ENCODE assay signal across 10 cellular contexts in genomic region chr11:58574851-58575250, GRCh38. TPM values are rescaled to one million over a fixed set of nuclear protein-coding genes. Genes with fewer than 3 reads are reported as not detected.
DNase-seq lines count a peak whose midpoint lies in the region; ATAC-seq and TF ChIP-seq lines count a peak whose summit lies in the region.
"Had no signal": no experiment of that assay in that cellular context is flagged by ENCODE, and none has a peak within 500 bp of the region (broad histone marks: within the 10 kb centered on the region; RNA-seq: fewer than 3 reads in every experiment).

No MANE protein-coding gene starts in this region.

- H3K27me3 ChIP-seq in heart left ventricle (no peaks in the 10 kb centered on the region), right cardiac atrium (ENCODE audit: control insufficient read depth, insufficient read depth) (no peaks in the 10 kb centered on the region), layer of hippocampus (ENCODE audit: control insufficient read depth, insufficient read depth, low read length) (no peaks in the 10 kb centered on the region)

- H3K27ac ChIP-seq in heart left ventricle (peak overlapping the region in 7 of 12 donors; percentile 7 to 100 (median 26)), right cardiac atrium (ENCODE audit: low read length) (no peak overlapping the region), layer of hippocampus (ENCODE audit: low read depth, low read length) (peak overlapping the region; percentile 66), urinary bladder (ENCODE audit: low read depth) (peak overlapping the region; percentile 64)

- H3K4me3 ChIP-seq in heart left ventricle (peak overlapping the region in 6 of 12 donors; percentile 0 to 56 (median 16)), right cardiac atrium (ENCODE audit: low read length) (no peak overlapping the region), urinary bladder (ENCODE audit: low read depth, low read length) (peak overlapping the region; percentile 12)

- TF ChIP-seq CTCF in heart left ventricle (IDR thresholded peaks at IDR 0.05) = no peak

- H3K27me3 Mint-ChIP-seq in activated naive CD8-positive, alpha-beta T cell treated with anti-CD3 and anti-CD28 coated beads, Interleukin-2, amount 50 U/mL, for 24 hours = peaks cover 3% of the 10 kb centered on the region

- no peak for DNase-seq in heart left ventricle
- DNase-seq in right cardiac atrium = no peak
- DNase-seq in activated naive CD8-positive, alpha-beta T cell treated with anti-CD3 and anti-CD28 coated beads, Interleukin-2, amount 50 U/mL, for 24 hours = no peak
- no peak for DNase-seq in GM19238 (ENCODE audit: insufficient read length, low spot score)
- no peak for DNase-seq in putamen (ENCODE audit: low spot score)
- DNase-seq in MV-4-11 (lab: John Stamatoyannopoulos, UW) = no peak
- DNase-seq: activated gamma-delta T cell, NCI-H2171 had no signal

- H3K36me3 Mint-ChIP-seq in activated naive CD8-positive, alpha-beta T cell treated with anti-CD3 and anti-CD28 coated beads, Interleukin-2, amount 50 U/mL, for 24 hours (ENCODE audit: low read depth) = peaks cover 50% of the 10 kb centered on the region

- H3K27ac Mint-ChIP-seq in activated naive CD8-positive, alpha-beta T cell treated with anti-CD3 and anti-CD28 coated beads, Interleukin-2, amount 50 U/mL, for 24 hours = peak overlapping the region; percentile 100

- peak overlapping the region; percentile 90 for H3K4me3 Mint-ChIP-seq in activated naive CD8-positive, alpha-beta T cell treated with anti-CD3 and anti-CD28 coated beads, Interleukin-2, amount 50 U/mL, for 24 hours

- no peaks in the 10 kb centered on the region for H3K9me3 Mint-ChIP-seq in activated naive CD8-positive, alpha-beta T cell treated with anti-CD3 and anti-CD28 coated beads, Interleukin-2, amount 50 U/mL, for 24 hours

- intact Hi-C loops in heart left ventricle (cut with DNase I) (loop anchor here in 9 of 10 donors (5.0 to 10.0 kb wide), 10 partner anchors 42 to 1250 kb away; partner anchors contain the start of genes CNTF (in 1 of the 9), FAM111A (in 1 of the 9), MED19 (in 1 of the 9) and TMX2 (in 1 of the 9)), right cardiac atrium (cut with DNase I) (loop anchor here in 3 of 4 donors (10.0 kb wide), 1 partner anchor 100 kb away; no protein-coding TSS in a partner anchor)

- TF ChIP-seq POLR2A in heart left ventricle (IDR thresholded peaks at IDR 0.05) = no peak

- H3K4me1 Mint-ChIP-seq in activated naive CD8-positive, alpha-beta T cell treated with anti-CD3 and anti-CD28 coated beads, Interleukin-2, amount 50 U/mL, for 24 hours = peaks cover 70% of the 10 kb centered on the region

- H3K36me3 ChIP-seq in heart left ventricle = peaks cover 0 to 10% (median 7%) of the 10 kb centered on the region in 9 donors
- peaks cover 2% of the 10 kb centered on the region for H3K36me3 ChIP-seq in urinary bladder (ENCODE audit: insufficient read depth)

- ATAC-seq in heart left ventricle (no peak), right cardiac atrium (no peak)
- ATAC-seq in activated naive CD8-positive, alpha-beta T cell treated with anti-CD3 and anti-CD28 coated beads, Interleukin-2, amount 50 U/mL, for 24 hours = no peak

- peaks cover 4 to 59% (median 29%) of the 10 kb centered on the region in 12 donors for H3K4me1 ChIP-seq in heart left ventricle
- H3K4me1 ChIP-seq in right cardiac atrium (ENCODE audit: control insufficient read depth, insufficient read depth, low read length) = no peaks in the 10 kb centered on the region
- H3K4me1 ChIP-seq in urinary bladder (ENCODE audit: insufficient read depth) = no peaks in the 10 kb centered on the region

- H3K9me3 ChIP-seq in heart left ventricle (no peaks in the 10 kb centered on the region), right cardiac atrium (ENCODE audit: control insufficient read depth, low read length) (no peaks in the 10 kb centered on the region)

RNA-seq across cellular contexts. Expression of gene LPXN, which starts 0.8 kb away (rescaled TPM):
- total RNA-seq in heart left ventricle (10 to 100 TPM in 1 of 9 donors, 1 to 10 TPM in 8; 2.6 to 19.8 (median 4.0) TPM), right cardiac atrium (1 to 10 TPM; 4.6 to 7.1 (median 6.4) TPM), urinary bladder (5.3 TPM)
- polyA plus RNA-seq in heart left ventricle (1 to 10 TPM; 1.8 to 2.8 TPM), right cardiac atrium (3.0 TPM), urinary bladder (7.9 TPM)

RNA-seq across cellular contexts. Expression of gene ZFP91, which starts 4.0 kb away (rescaled TPM):
- total RNA-seq in heart left ventricle (10 to 100 TPM; 53.4 to 67.0 (median 60.7) TPM), right cardiac atrium (10 to 100 TPM; 53.3 to 60.9 (median 55.8) TPM), urinary bladder (54.0 TPM)
- polyA plus RNA-seq in heart left ventricle (10 to 100 TPM; 11.2 to 41.4 TPM), right cardiac atrium (16.7 TPM), urinary bladder (37.9 TPM)

RNA-seq across cellular contexts. Expression of gene CNTF, which starts 47.6 kb away (rescaled TPM):
- 1 to 10 TPM in 3 of 9 donors, under 1 TPM in 6; 0.71 to 1.5 (median 0.96) TPM for total RNA-seq in heart left ventricle
- 1 to 10 TPM in 1 of 2 donors, under 1 TPM in 1; 0.19 to 1.0 TPM for polyA plus RNA-seq in heart left ventricle
- total RNA-seq in right cardiac atrium = 1 to 10 TPM in 3 of 4 donors, under 1 TPM in 1; 0.91 to 2.7 (median 1.1) TPM
- 0.59 TPM for polyA plus RNA-seq in right cardiac atrium
- total RNA-seq in urinary bladder = 1.3 TPM
- 0.41 TPM for polyA plus RNA-seq in urinary bladder
